In the genomic region with DNA sequence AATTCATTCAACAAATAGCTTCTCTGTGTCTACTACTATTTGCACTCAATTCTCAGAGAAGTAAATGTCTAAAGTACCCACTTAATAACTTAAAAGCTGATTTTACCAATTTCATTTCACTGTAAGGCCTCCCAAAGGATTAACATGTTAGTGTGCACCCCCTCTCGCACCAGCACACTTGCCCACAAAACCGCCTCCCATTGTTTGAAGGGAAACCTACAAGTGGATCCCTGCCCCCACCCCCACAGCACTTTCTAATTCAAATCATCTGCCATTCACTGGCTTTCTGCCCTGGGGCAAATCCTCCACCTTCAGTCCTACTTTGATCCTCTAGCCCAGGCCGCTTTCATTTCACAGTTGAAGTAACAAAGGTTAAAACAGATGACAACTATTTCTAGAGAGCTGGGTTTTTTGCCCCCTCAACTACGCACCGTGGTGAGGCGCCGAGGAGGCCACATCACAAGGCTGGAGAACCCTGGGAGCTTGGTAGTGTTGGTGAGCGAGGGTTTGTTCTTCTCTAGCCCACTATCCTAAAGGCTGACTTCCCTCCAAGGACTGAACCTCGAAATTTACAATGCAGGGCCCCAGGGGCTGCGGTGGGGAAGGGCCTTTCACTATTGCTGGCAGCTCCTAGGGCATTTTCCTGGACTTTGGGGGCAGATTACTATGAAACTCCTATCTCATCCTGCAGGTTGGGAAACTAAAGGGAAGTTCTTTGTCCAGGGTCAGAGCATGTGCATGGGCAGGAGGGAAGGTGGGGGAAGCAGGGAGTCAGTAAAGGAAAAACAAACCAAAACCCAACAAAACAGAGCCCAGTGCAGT, we compare ENCODE assay signal across 15 cellular contexts.
DNase-seq lines count a peak whose midpoint lies in the region; ATAC-seq, FAIRE-seq and TF ChIP-seq lines count a peak whose summit lies in the region.
"Had no signal": no experiment of that assay in that cellular context is flagged by ENCODE, and none has a peak within 500 bp of the region (broad histone marks: within the 10 kb centered on the region; RNA-seq: fewer than 3 reads in every experiment).

No MANE protein-coding gene starts in this region.

- peak overlapping the region; percentile 75 for H3K9ac ChIP-seq in HepG2 (ENCODE audit: insufficient read depth, low read depth, low read length)

- TF ChIP-seq EP300 in HepG2 (IDR thresholded peaks at IDR 0.05; ENCODE audit: low read depth in 2 of 2, low read length in 2 of 2) (no peak), HepG2 (CRISPR knock-in tag; IDR thresholded peaks at IDR 0.05; ENCODE audit: borderline replicate concordance) (no peak)

- H3K4me1 ChIP-seq in heart right ventricle: peaks cover 0 to 21% (median 13%) of the 10 kb centered on the region in 9 donors
- H3K4me1 ChIP-seq in HepG2 (ENCODE audit: insufficient read depth, low read length): peaks cover 81% of the 10 kb centered on the region
- H3K4me1 ChIP-seq in uterus: peaks cover 11 to 12% of the 10 kb centered on the region in 2 donors
- no peaks in the 10 kb centered on the region for H3K4me1 ChIP-seq in PC-9 (replicated peaks; ENCODE audit: insufficient read depth)
- H3K4me1 ChIP-seq: foreskin keratinocyte, psoas muscle had no signal

- peak overlapping the region; percentile 84 for H3K4me2 ChIP-seq in HepG2 (ENCODE audit: low read depth, low read length)
- H3K4me2 ChIP-seq in PC-9: no peak overlapping the region

- no peaks in the 10 kb centered on the region for H3K9me2 ChIP-seq in PC-9 (ENCODE audit: insufficient read depth)

- H3K36me3 ChIP-seq in heart right ventricle: no peaks in the 10 kb centered on the region
- no peaks in the 10 kb centered on the region for H3K36me3 ChIP-seq in WERI-Rb-1
- H3K36me3 ChIP-seq in HepG2 (replicated peaks in 1 of 2; ENCODE audit: control insufficient read depth in 1 of 2, insufficient read depth in 2 of 2, low read length in 2 of 2): no peaks in the 10 kb centered on the region
- no peaks in the 10 kb centered on the region for H3K36me3 ChIP-seq in uterus
- no peaks in the 10 kb centered on the region for H3K36me3 ChIP-seq in PC-9 (ENCODE audit: low read depth)
- H3K36me3 ChIP-seq: colonic mucosa, tibial nerve had no signal

- 92 to 93% methylated on average over 10 of the region's 10 CpGs for WGBS in heart right ventricle, 2 donors
- WGBS in HepG2 (ENCODE audit: low lambda C conversion rate): 5% methylated on average over 10 of the region's 10 CpGs

- DNase-seq in heart right ventricle (no peak), cardiac septum (ENCODE audit: low spot score) (no peak), WERI-Rb-1 (peak; percentile 22), HepG2 (ENCODE audit: low spot score) (peak; percentile 81), uterus (peak in 1 of 2 donors; percentile 13), head of caudate nucleus (no peak), PC-9 (no peak)
- no peak for DNase-seq in stimulated activated CD4-positive, alpha-beta T cell treated with anti-CD3 and anti-CD28 coated beads, Interleukin-4, amount 100 ng/mL, for 1 hour
- DNase-seq: activated CD4-positive, alpha-beta T cell treated with anti-CD3 and anti-CD28 coated beads, Interleukin-2, amount 50 U/mL, for 1 hour; activated naive CD4-positive, alpha-beta T cell; colonic mucosa; foreskin keratinocyte had no signal

- H3K4me3 ChIP-seq in heart right ventricle (no peak overlapping the region), WERI-Rb-1 (ENCODE audit: low read depth, low read length) (no peak overlapping the region), HepG2 (replicated peaks in 1 of 3; ENCODE audit: insufficient read depth in 1 of 3, low read depth in 2 of 3, low read length in 3 of 3) (peak overlapping the region; percentile 3 to 50 (median 4); a peak in 5 of 6 replicates), uterus (no peak overlapping the region), PC-9 (no peak overlapping the region)
- H3K4me3 ChIP-seq: colonic mucosa, psoas muscle, tibial nerve had no signal

- BruUV-seq in HepG2 (replicated peaks; lab: Mats Ljungman, UMichigan) (TSS peak; percentile 90), PC-9 (replicated peaks; lab: Mats Ljungman, UMichigan) (no TSS peak)

- FAIRE-seq in HepG2 (lab: Jason Lieb, UNC): peak; percentile 55
- FAIRE-seq: GM18507 had no signal

- H3K79me2 ChIP-seq in HepG2 (ENCODE audit: insufficient read depth, low read length): peaks cover 2% of the 10 kb centered on the region
- no peaks in the 10 kb centered on the region for H3K79me2 ChIP-seq in PC-9 (ENCODE audit: low read depth)

- TF ChIP-seq CTCF in heart right ventricle (IDR thresholded peaks at IDR 0.05) (no peak), WERI-Rb-1 (IDR thresholded peaks at IDR 0.05; ENCODE audit: low read depth, low read length) (no peak), HepG2 (CRISPR knock-in tag; IDR thresholded peaks at IDR 0.05) (no peak), uterus (IDR thresholded peaks at IDR 0.05) (no peak), PC-9 (conservative IDR thresholded peaks at IDR 0.05) (no peak)

- no peaks in the 10 kb centered on the region for H3F3A ChIP-seq in PC-9 (ENCODE audit: insufficient read depth, low read depth)

- H3K27me3 ChIP-seq in heart right ventricle (peaks cover 0 to 4% (median 0%) of the 10 kb centered on the region in 7 donors), WERI-Rb-1 (ENCODE audit: insufficient read depth, low read depth, severe bottlenecking) (no peaks in the 10 kb centered on the region), HepG2 (ENCODE audit: control insufficient read depth in 1 of 2, insufficient read depth in 2 of 2, low read length in 2 of 2) (no peaks in the 10 kb centered on the region), uterus (no peaks in the 10 kb centered on the region), PC-9 (ENCODE audit: insufficient read depth, low read depth) (peaks cover 14% of the 10 kb centered on the region; the same call in 1 of the 2 replicates)
- H3K27me3 ChIP-seq: colonic mucosa, tibial nerve had no signal

- intact Hi-C loops in heart right ventricle (cut with DNase I) (no loop called here), cardiac septum (cut with DNase I) (no loop called here), HepG2 (cut with micrococcal nuclease; ENCODE audit: unreplicated experiment) (loop anchor here (2.0 kb wide), 1 partner anchor 31 kb away; no protein-coding TSS in a partner anchor), uterus (cut with DNase I; ENCODE audit: low total_unique reads) (no loop called here), head of caudate nucleus (cut with DNase I) (no loop called here), PC-9 (cut with micrococcal nuclease; ENCODE audit: unreplicated experiment) (no loop called here)

- H3K9me3 ChIP-seq in heart right ventricle: peaks cover 0 to 8% (median 0%) of the 10 kb centered on the region in 11 donors
- no peaks in the 10 kb centered on the region for H3K9me3 ChIP-seq in WERI-Rb-1 (ENCODE audit: severe bottlenecking)
- H3K9me3 ChIP-seq in HepG2 (ENCODE audit: low read length): no peaks in the 10 kb centered on the region
- H3K9me3 ChIP-seq in uterus: no peaks in the 10 kb centered on the region
- no peaks in the 10 kb centered on the region for H3K9me3 ChIP-seq in PC-9 (ENCODE audit: insufficient read depth, low read depth)
- H3K9me3 ChIP-seq: colonic mucosa, psoas muscle, tibial nerve had no signal

- H4K20me1 ChIP-seq in HepG2 (ENCODE audit: insufficient read depth, low read length) (no peaks in the 10 kb centered on the region), PC-9 (ENCODE audit: insufficient read depth) (no peaks in the 10 kb centered on the region)

- POLR2A ChIA-PET in HepG2 (lab: Yijun Ruan, JAX) (interaction anchor here (0.7 to 2.8 kb wide), 12 partner anchors 8 to 113 kb away, joined by 3 to 12 read pairs (median 4); no protein-coding TSS in a partner anchor), PC-9 (lab: Charles Lee; ENCODE audit: unreplicated experiment) (no interaction called here)

- CTCF ChIA-PET in HepG2 (lab: Yijun Ruan, JAX; ENCODE audit: low intra/inter-chr PET ratio, low total read pairs): no interaction called here
- CTCF ChIA-PET in PC-9 (lab: Charles Lee): no interaction called here

- ATAC-seq in heart right ventricle (no peak), HepG2 (peak; percentile 81)
- ATAC-seq: foreskin keratinocyte had no signal

- H3K27ac ChIP-seq in heart right ventricle: peak overlapping the region in 6 of 10 donors; percentile 11 to 71 (median 54)
- H3K27ac ChIP-seq in WERI-Rb-1: no peak overlapping the region
- H3K27ac ChIP-seq in HepG2 (ENCODE audit: extremely low read length, insufficient read depth, low read length): peak overlapping the region; percentile 97
- peak overlapping the region; percentile 84 to 86 for H3K27ac ChIP-seq in uterus
- H3K27ac ChIP-seq in PC-9: no peak overlapping the region
- H3K27ac ChIP-seq: colonic mucosa, foreskin keratinocyte, psoas muscle had no signal

- no peak for TF ChIP-seq RAD21 in HepG2 (CRISPR knock-in tag; IDR thresholded peaks at IDR 0.05)

- in situ Hi-C loops in HepG2 (cut with HindIII; ENCODE audit: extremely low pct_ligation_motif_present, low pct_unique_long_range_greater_than_20kb): no loop called here

- H2AFZ ChIP-seq in HepG2 (ENCODE audit: low read length): no peak overlapping the region
- no peak overlapping the region for H2AFZ ChIP-seq in PC-9

- TF ChIP-seq POLR2A in HepG2 (IDR thresholded peaks at IDR 0.05; ENCODE audit: insufficient read depth in 1 of 2, low read depth in 2 of 2, low read length in 2 of 2): 0 out of 4 replicates have a peak, but pooled peaks have one; percentile 15 to 31
- no peak for TF ChIP-seq POLR2A in uterus (IDR thresholded peaks at IDR 0.05)

TF ChIP-seq in HepG2, 621 proteins besides CTCF, POLR2A, EP300 and RAD21 (continues in another document):
- TF ChIP-seq, protein P1, sequence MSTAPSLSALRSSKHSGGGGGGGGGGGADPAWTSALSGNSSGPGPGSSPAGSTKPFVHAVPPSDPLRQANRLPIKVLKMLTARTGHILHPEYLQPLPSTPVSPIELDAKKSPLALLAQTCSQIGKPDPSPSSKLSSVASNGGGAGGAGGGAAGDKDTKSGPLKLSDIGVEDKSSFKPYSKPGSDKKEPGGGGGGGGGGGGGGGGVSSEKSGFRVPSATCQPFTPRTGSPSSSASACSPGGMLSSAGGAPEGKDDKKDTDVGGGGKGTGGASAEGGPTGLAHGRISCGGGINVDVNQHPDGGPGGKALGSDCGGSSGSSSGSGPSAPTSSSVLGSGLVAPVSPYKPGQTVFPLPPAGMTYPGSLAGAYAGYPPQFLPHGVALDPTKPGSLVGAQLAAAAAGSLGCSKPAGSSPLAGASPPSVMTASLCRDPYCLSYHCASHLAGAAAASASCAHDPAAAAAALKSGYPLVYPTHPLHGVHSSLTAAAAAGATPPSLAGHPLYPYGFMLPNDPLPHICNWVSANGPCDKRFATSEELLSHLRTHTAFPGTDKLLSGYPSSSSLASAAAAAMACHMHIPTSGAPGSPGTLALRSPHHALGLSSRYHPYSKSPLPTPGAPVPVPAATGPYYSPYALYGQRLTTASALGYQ (CRISPR knock-in tag; IDR thresholded peaks at IDR 0.05): 0 out of 2 replicates have a peak, but pooled peaks have one; percentile 23
- no peak for TF ChIP-seq ZNF674 (CRISPR knock-in tag; IDR thresholded peaks at IDR 0.05; ENCODE audit: low read depth)
- TF ChIP-seq MYC (CRISPR knock-in tag; IDR thresholded peaks at IDR 0.05; ENCODE audit: borderline replicate concordance): peak; percentile 60; the same call in 1 of the 2 replicates

Comparison
In these comparisons a context has a peak if more than half of its experiments do, and no peak if none do; other contexts are left out.
1. DNase-seq: peak in WERI-Rb-1 (single experiment) and HepG2 (single experiment); none in heart right ventricle (0 of 2), cardiac septum (single experiment), head of caudate nucleus (0 of 42), PC-9 (0 of 2) and stimulated activated CD4-positive, alpha-beta T cell treated with anti-CD3 and anti-CD28 coated beads, Interleukin-4, amount 100 ng/mL, for 1 hour (single experiment).
2. H3K27ac ChIP-seq: peak in heart right ventricle (6 of 10), HepG2 (single experiment) and uterus (2 of 2); none in WERI-Rb-1 (single experiment) and PC-9 (single experiment).
3. H3K4me3 ChIP-seq: peak in HepG2 (3 of 3); none in heart right ventricle (0 of 10), WERI-Rb-1 (single experiment), uterus (0 of 2) and PC-9 (single experiment).
4. POLR2A ChIP-seq: peak in HepG2 (2 of 2); none in uterus (0 of 2).